15 cellular contexts compared by ENCODE assay signal in genomic region chr15:83848315-83849050, GRCh38.
DNase-seq lines count a peak whose midpoint lies in the region; ATAC-seq and TF ChIP-seq lines count a peak whose summit lies in the region.
"Had no signal": no experiment of that assay in that cellular context is flagged by ENCODE, and none has a peak within 500 bp of the region (broad histone marks: within the 10 kb centered on the region; RNA-seq: fewer than 3 reads in every experiment).

No MANE protein-coding gene starts in this region.

- CTCF ChIA-PET in activated naive CD4-positive, alpha-beta T cell treated with anti-CD3 and anti-CD28 coated beads for 36 hours (lab: Charles Lee): no interaction called here

- H3K36me3 Mint-ChIP-seq in activated naive CD4-positive, alpha-beta T cell treated with anti-CD3 and anti-CD28 coated beads for 36 hours (ENCODE audit: low read depth): no peaks in the 10 kb centered on the region

- in situ Hi-C loops in astrocyte of the spinal cord (cut with HindIII; ENCODE audit: low sequenced_read_pairs): no loop called here

- peaks cover 2% of the 10 kb centered on the region for H3K27me3 Mint-ChIP-seq in activated naive CD4-positive, alpha-beta T cell treated with anti-CD3 and anti-CD28 coated beads for 36 hours (ENCODE audit: low read depth)
- H3K27me3 Mint-ChIP-seq: activated T-helper 17 cell treated with anti-CD3 and anti-CD28 coated beads, Interleukin-2, amount 50 U/mL, for 72 hours had no signal

- no peak for TF ChIP-seq CTCF in astrocyte of the spinal cord (IDR thresholded peaks at IDR 0.05; ENCODE audit: low read depth, low read length)

- ATAC-seq in left cardiac atrium: peak; percentile 45 to 54
- ATAC-seq: activated T-helper 17 cell treated with anti-CD3 and anti-CD28 coated beads, Interleukin-2, amount 50 U/mL, for 72 hours had no signal

- DNase-seq in SKM-1 treated with dmso at 0.1 percent for 144 hours (lab: John Stamatoyannopoulos, UW; ENCODE audit: unreplicated experiment) (peak; percentile 21), SKM-1 (lab: John Stamatoyannopoulos, UW; ENCODE audit: unreplicated experiment) (no peak), astrocyte of the spinal cord (ENCODE audit: low read depth, low spot score) (peak; percentile 67), left cardiac atrium (no peak), stromal cell of bone marrow (ENCODE audit: low read depth) (peak; percentile 87), activated T-cell treated with anti-CD3 and anti-CD28 coated beads for 4 hours (no peak), germinal center (ENCODE audit: low spot score) (no peak)
- no peak for DNase-seq in activated naive CD4-positive, alpha-beta T cell treated with anti-CD3 and anti-CD28 coated beads for 36 hours
- DNase-seq: AML-193; effector CD4-positive, alpha-beta T cell; mesendoderm; MG63; stimulated activated CD4-positive, alpha-beta T cell treated with anti-CD3 and anti-CD28 coated beads, Interleukin-12 subunit alpha, Interleukin-12 subunit beta, amount 100 ng/mL, for 4 hours; stimulated activated naive CD4-positive, alpha-beta T cell had no signal

- H3K4me3 Mint-ChIP-seq in activated naive CD4-positive, alpha-beta T cell treated with anti-CD3 and anti-CD28 coated beads for 36 hours: no peak overlapping the region
- H3K4me3 Mint-ChIP-seq: activated T-helper 17 cell treated with anti-CD3 and anti-CD28 coated beads, Interleukin-2, amount 50 U/mL, for 72 hours had no signal

- no peak overlapping the region for H3K27ac Mint-ChIP-seq in activated naive CD4-positive, alpha-beta T cell treated with anti-CD3 and anti-CD28 coated beads for 36 hours
- H3K27ac Mint-ChIP-seq: activated T-helper 17 cell treated with anti-CD3 and anti-CD28 coated beads, Interleukin-2, amount 50 U/mL, for 72 hours had no signal

- intact Hi-C loops in left cardiac atrium (cut with DNase I): loop anchor here in 1 of 2 donors (10.0 kb wide), 1 partner anchor 284 kb away; no protein-coding TSS in a partner anchor
- intact Hi-C loops in activated naive CD4-positive, alpha-beta T cell treated with anti-CD3 and anti-CD28 coated beads for 36 hours (cut with micrococcal nuclease): no loop called here

- no peaks in the 10 kb centered on the region for H3K9me3 Mint-ChIP-seq in activated naive CD4-positive, alpha-beta T cell treated with anti-CD3 and anti-CD28 coated beads for 36 hours
- H3K9me3 Mint-ChIP-seq: activated T-helper 17 cell treated with anti-CD3 and anti-CD28 coated beads, Interleukin-2, amount 50 U/mL, for 72 hours had no signal

- H3K4me3 ChIP-seq in astrocyte of the spinal cord (ENCODE audit: low read depth, low read length): no peak overlapping the region
- H3K4me3 ChIP-seq: MG63 had no signal

- no peaks in the 10 kb centered on the region for H3K4me1 Mint-ChIP-seq in activated naive CD4-positive, alpha-beta T cell treated with anti-CD3 and anti-CD28 coated beads for 36 hours (ENCODE audit: low read depth)
- H3K4me1 Mint-ChIP-seq: activated T-helper 17 cell treated with anti-CD3 and anti-CD28 coated beads, Interleukin-2, amount 50 U/mL, for 72 hours had no signal

Comparison
In these comparisons a context has a peak if more than half of its experiments do, and no peak if none do; other contexts are left out.
1. DNase-seq: peak in SKM-1 treated with dmso at 0.1 percent for 144 hours (single experiment), astrocyte of the spinal cord (single experiment) and stromal cell of bone marrow (single experiment); none in SKM-1 (single experiment), left cardiac atrium (single experiment), activated T-cell treated with anti-CD3 and anti-CD28 coated beads for 4 hours (single experiment), germinal center (single experiment) and activated naive CD4-positive, alpha-beta T cell treated with anti-CD3 and anti-CD28 coated beads for 36 hours (single experiment).